ENCODE assay signal across 1 cellular context in the genomic region with DNA sequence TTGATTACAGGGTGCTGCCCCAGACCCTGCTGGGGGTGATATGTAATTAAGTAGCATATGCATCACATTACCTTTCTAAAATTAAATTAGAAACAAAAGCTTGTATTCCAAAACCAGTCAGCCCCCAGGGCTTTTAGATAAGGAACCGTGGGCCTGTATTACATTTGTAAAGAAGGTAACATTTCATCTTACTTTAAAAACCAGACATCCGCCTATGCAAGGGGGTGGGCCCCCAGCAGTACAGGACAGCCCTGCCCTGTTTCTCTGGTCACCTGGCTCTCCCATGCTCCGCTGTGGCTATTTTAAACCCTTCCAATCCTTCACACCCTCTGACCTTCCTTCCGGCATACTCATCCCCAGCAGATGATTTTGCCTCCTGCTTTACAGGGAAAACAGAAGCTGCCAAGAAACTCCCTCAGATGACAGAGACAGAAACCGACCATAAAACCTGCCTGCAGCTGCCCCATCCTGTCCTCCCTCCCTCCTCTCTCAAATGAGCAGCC.
TF ChIP-seq lines count a peak whose summit lies in the region.

No MANE protein-coding gene starts in this region.

TF ChIP-seq in HepG2, 621 proteins besides CTCF, POLR2A, EP300 and RAD21:
- TF ChIP-seq ETS1 (CRISPR knock-in tag; IDR thresholded peaks at IDR 0.05) (no peak), TGIF2 (CRISPR knock-in tag; IDR thresholded peaks at IDR 0.05) (no peak), ZSCAN9 (CRISPR knock-in tag; IDR thresholded peaks at IDR 0.05; ENCODE audit: borderline replicate concordance) (no peak), ZFP82 (CRISPR knock-in tag; IDR thresholded peaks at IDR 0.05; ENCODE audit: borderline replicate concordance) (no peak), SKI (IDR thresholded peaks at IDR 0.05; ENCODE audit: partially characterized antibody) (no peak), SRY (CRISPR knock-in tag; IDR thresholded peaks at IDR 0.05) (no peak)
- TF ChIP-seq, protein P1, sequence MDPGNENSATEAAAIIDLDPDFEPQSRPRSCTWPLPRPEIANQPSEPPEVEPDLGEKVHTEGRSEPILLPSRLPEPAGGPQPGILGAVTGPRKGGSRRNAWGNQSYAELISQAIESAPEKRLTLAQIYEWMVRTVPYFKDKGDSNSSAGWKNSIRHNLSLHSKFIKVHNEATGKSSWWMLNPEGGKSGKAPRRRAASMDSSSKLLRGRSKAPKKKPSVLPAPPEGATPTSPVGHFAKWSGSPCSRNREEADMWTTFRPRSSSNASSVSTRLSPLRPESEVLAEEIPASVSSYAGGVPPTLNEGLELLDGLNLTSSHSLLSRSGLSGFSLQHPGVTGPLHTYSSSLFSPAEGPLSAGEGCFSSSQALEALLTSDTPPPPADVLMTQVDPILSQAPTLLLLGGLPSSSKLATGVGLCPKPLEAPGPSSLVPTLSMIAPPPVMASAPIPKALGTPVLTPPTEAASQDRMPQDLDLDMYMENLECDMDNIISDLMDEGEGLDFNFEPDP (CRISPR knock-in tag; conservative IDR thresholded peaks at IDR 0.05): no peak
TF ChIP-seq in HepG2: peak in this region for 0.
